Comparison of ENCODE assay signal across 8 cellular contexts in the genomic region with DNA sequence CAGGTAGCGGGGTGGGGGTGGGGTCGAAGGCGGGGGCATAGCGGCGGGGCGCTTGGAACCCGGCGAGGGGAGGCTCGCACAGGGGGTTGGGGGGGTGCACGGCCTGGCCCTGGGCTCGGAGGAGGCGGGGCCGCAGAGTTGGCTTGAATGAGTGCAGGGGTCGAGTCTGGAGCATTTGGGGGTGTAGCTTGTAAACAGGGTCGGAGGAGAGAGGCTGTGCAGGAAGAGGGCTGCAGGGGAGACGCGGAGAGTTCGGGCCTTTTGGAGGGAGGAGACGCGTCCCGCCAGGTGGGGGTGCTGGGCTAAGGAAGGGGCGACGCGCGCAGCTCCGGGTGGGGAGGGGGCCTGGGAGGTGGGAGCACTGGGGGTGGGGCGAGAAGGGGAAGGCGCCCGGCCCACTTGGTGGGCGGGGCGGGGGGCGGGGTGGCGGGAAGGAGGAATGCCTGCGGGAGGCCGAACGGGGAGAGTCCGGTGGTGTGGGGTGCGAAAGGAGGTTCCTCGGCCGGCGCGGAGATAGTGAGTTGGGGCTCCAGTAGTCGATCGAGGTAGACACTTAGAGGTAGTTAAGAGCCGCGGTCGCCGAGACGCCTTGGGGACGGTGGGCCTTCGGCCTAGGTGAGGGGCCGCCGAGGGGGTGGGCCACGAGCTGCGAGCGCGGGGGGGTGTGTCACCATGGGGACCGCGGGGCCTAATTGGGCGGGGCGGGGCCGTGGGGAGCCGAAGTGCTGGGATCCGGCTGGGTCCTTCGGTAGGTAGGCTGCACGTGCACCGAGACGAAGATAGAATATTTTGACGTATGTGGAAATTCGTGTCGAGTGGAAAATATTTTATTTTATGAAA. TPM values are rescaled to one million over a fixed set of nuclear protein-coding genes. Genes with fewer than 3 reads are reported as not detected.
DNase-seq lines count a peak whose midpoint lies in the region; ATAC-seq, FAIRE-seq and TF ChIP-seq lines count a peak whose summit lies in the region.

No MANE protein-coding gene starts in this region.

- peak overlapping the region; percentile 95 for H3K9ac ChIP-seq in astrocyte (ENCODE audit: low read length)

- peak overlapping the region; percentile 95 for H2AFZ ChIP-seq in astrocyte (ENCODE audit: low read depth, low read length)

- no peak for TF ChIP-seq EP300 in sigmoid colon (IDR thresholded peaks at IDR 0.05)

- intact Hi-C loops in sigmoid colon (cut with DNase I) = loop anchor here (1.0 to 5.0 kb wide), 3 partner anchors 123 to 654 kb away; partner anchors contain the start of gene FBXO11

- H3K27me3 Mint-ChIP-seq in astrocyte (ENCODE audit: low read depth, unreplicated experiment) = no peaks in the 10 kb centered on the region

- no peaks in the 10 kb centered on the region for H3K9me3 Mint-ChIP-seq in astrocyte (ENCODE audit: unreplicated experiment)

- H3K27ac Mint-ChIP-seq in astrocyte (ENCODE audit: unreplicated experiment) = peak overlapping the region; percentile 58

- WGBS in sigmoid colon, 2 donors = 1% methylated on average over 70 to 71 of the region's 71 CpGs

- no peak for FAIRE-seq in astrocyte (lab: Jason Lieb, UNC)

- peaks cover 37% of the 10 kb centered on the region for H4K20me1 ChIP-seq in astrocyte (ENCODE audit: insufficient read depth, low read length)

- peak overlapping the region; percentile 88 for H3K4me3 Mint-ChIP-seq in astrocyte (ENCODE audit: unreplicated experiment)

- DNase-seq in NCI-H128 (lab: John Stamatoyannopoulos, UW; ENCODE audit: unreplicated experiment) = peak; percentile 38
- peak; percentile 72 for DNase-seq in T-helper 9 cell
- peak; percentile 27 for DNase-seq in astrocyte (ENCODE audit: low read depth)
- peak; percentile 16 to 56 for DNase-seq in hippocampal formation (lab: John Stamatoyannopoulos, UW)
- DNase-seq in sigmoid colon = peak; percentile 83
- DNase-seq in middle frontal gyrus (ENCODE audit: extremely low spot score, low spot score) = no peak

- H3K4me1 ChIP-seq in astrocyte (ENCODE audit: insufficient read depth, low read length) (peaks cover 8% of the 10 kb centered on the region), sigmoid colon (peaks cover 0 to 31% (median 17%) of the 10 kb centered on the region in 4 donors)

- no peak for TF ChIP-seq CTCF in GM12875 (IDR thresholded peaks at IDR 0.05; ENCODE audit: borderline replicate concordance, insufficient read depth, low read depth, low read length)
- no peak for TF ChIP-seq CTCF in astrocyte (IDR thresholded peaks at IDR 0.05; ENCODE audit: insufficient read depth, low read depth, low read length)
- no peak for TF ChIP-seq CTCF in sigmoid colon (IDR thresholded peaks at IDR 0.05)

- H3K27me3 ChIP-seq in astrocyte (ENCODE audit: insufficient read depth, low read length) (no peaks in the 10 kb centered on the region), sigmoid colon (no peaks in the 10 kb centered on the region)

- peaks cover 9% of the 10 kb centered on the region for H3K4me1 Mint-ChIP-seq in astrocyte (ENCODE audit: low read depth, unreplicated experiment)

- TF ChIP-seq POLR2A in sigmoid colon (IDR thresholded peaks at IDR 0.05) = no peak

- H3K36me3 ChIP-seq in astrocyte (ENCODE audit: insufficient read depth, low read length) = no peaks in the 10 kb centered on the region
- H3K36me3 ChIP-seq in sigmoid colon = no peaks in the 10 kb centered on the region

- H3K4me3 ChIP-seq in GM12875 (ENCODE audit: low read depth, low read length) (peak overlapping the region; percentile 72), astrocyte (ENCODE audit: insufficient read depth, low read depth, low read length) (peak overlapping the region; percentile 90), sigmoid colon (peak overlapping the region; percentile 84 to 99 (median 90))

- H3K27ac ChIP-seq in astrocyte (ENCODE audit: low read depth, low read length) (peak overlapping the region; percentile 88), sigmoid colon (peak overlapping the region; percentile 95 to 98 (median 97))

- ATAC-seq in HG02759 (IDR thresholded peaks at IDR 0.05; ENCODE audit: unreplicated experiment) = peak; percentile 24

- H3K36me3 Mint-ChIP-seq in astrocyte (ENCODE audit: low read depth, unreplicated experiment) = no peaks in the 10 kb centered on the region

- peaks cover 46% of the 10 kb centered on the region for H3K79me2 ChIP-seq in astrocyte (ENCODE audit: insufficient read depth, low read length)

- H3K9me3 ChIP-seq in astrocyte (ENCODE audit: insufficient read depth, low read depth, low read length) (no peaks in the 10 kb centered on the region), sigmoid colon (no peaks in the 10 kb centered on the region)

- H3K4me2 ChIP-seq in astrocyte (ENCODE audit: low read length) = peak overlapping the region; percentile 88

RNA-seq across cellular contexts. Expression of gene MSH6, which starts 0.8 kb away (rescaled TPM):
- 53.8 and 55.0 TPM in 2 replicates for total RNA-seq in astrocyte
- 10 to 100 TPM; 29.5 to 48.2 (median 37.9) TPM for total RNA-seq in sigmoid colon
- polyA plus RNA-seq in sigmoid colon = 10 to 100 TPM in 1 of 3 donors, 1 to 10 TPM in 2; 2.3 to 18.3 (median 3.0) TPM
